ENCODE assay signal across 10 cellular contexts in genomic region chr10:124708246-124708779, GRCh38. TPM values are rescaled to one million over a fixed set of nuclear protein-coding genes. Genes with fewer than 3 reads are reported as not detected.
DNase-seq lines count a peak whose midpoint lies in the region; ATAC-seq and TF ChIP-seq lines count a peak whose summit lies in the region.
"Had no signal": no experiment of that assay in that cellular context is flagged by ENCODE, and none has a peak within 500 bp of the region (broad histone marks: within the 10 kb centered on the region; RNA-seq: fewer than 3 reads in every experiment).

No MANE protein-coding gene starts in this region.

- ATAC-seq in CD4-positive, CD25-positive, alpha-beta regulatory T cell (ENCODE audit: low read depth in 2 of 2) = no peak
- ATAC-seq: activated CD4-positive, CD25-positive, alpha-beta regulatory T cell treated with anti-CD3 and anti-CD28 coated beads, Interleukin-2, amount 50 U/mL, for 24 hours; esophagus mucosa had no signal

- peak overlapping the region; percentile 68 for H3K4me3 ChIP-seq in CD4-positive, CD25-positive, alpha-beta regulatory T cell (ENCODE audit: low read depth, low read length)
- H3K4me3 ChIP-seq in dorsolateral prefrontal cortex = peak overlapping the region in 2 of 59 donors; percentile 10 to 33

- no peaks in the 10 kb centered on the region for H3K9me3 ChIP-seq in CD4-positive, CD25-positive, alpha-beta regulatory T cell (ENCODE audit: control insufficient read depth in 2 of 2, low read length in 2 of 2)

- peak overlapping the region; percentile 90 to 99 (median 97) for H3K27ac Mint-ChIP-seq in CD4-positive, CD25-positive, alpha-beta regulatory T cell
- H3K27ac Mint-ChIP-seq in nephron = peak overlapping the region; percentile 96 to 98 (median 97)

- H3K4me1 ChIP-seq in CD4-positive, CD25-positive, alpha-beta regulatory T cell (ENCODE audit: control insufficient read depth, insufficient read depth, low read length, poor library complexity, severe bottlenecking) = peaks cover 96% of the 10 kb centered on the region

- peaks cover 22% of the 10 kb centered on the region for H3K36me3 ChIP-seq in CD4-positive, CD25-positive, alpha-beta regulatory T cell (ENCODE audit: control insufficient read depth, insufficient read depth, low read length)

- peak overlapping the region; percentile 94 for H3K27ac ChIP-seq in CD4-positive, CD25-positive, alpha-beta regulatory T cell (ENCODE audit: insufficient read depth, low read length, poor library complexity, severe bottlenecking)
- peak overlapping the region; percentile 72 to 100 (median 97) for H3K27ac ChIP-seq in dorsolateral prefrontal cortex

- peak in 1 of 3 donors; percentile 41 for DNase-seq in CD4-positive, CD25-positive, alpha-beta regulatory T cell
- DNase-seq in NCI-H1436 treated with DMSO at 0.1 percent for 48 hours (lab: John Stamatoyannopoulos, UW) (peak; percentile 63), dorsolateral prefrontal cortex (no peak), anterior cingulate cortex (lab: John Stamatoyannopoulos, UW) (no peak), glomerular visceral epithelial cell (ENCODE audit: extremely low spot score) (no peak), EL (no peak), NCI-H2196 (lab: John Stamatoyannopoulos, UW; ENCODE audit: unreplicated experiment) (no peak)

- H3K27me3 Mint-ChIP-seq in CD4-positive, CD25-positive, alpha-beta regulatory T cell = no peaks in the 10 kb centered on the region
- H3K27me3 Mint-ChIP-seq in nephron (ENCODE audit: low read depth) = no peaks in the 10 kb centered on the region

- peaks cover 0 to 2% (median 0%) of the 10 kb centered on the region in 7 donors for H3K9me3 Mint-ChIP-seq in CD4-positive, CD25-positive, alpha-beta regulatory T cell
- no peaks in the 10 kb centered on the region for H3K9me3 Mint-ChIP-seq in nephron

- peaks cover 25 to 98% (median 69%) of the 10 kb centered on the region in 4 donors for H3K4me1 Mint-ChIP-seq in CD4-positive, CD25-positive, alpha-beta regulatory T cell
- peaks cover 87% of the 10 kb centered on the region for H3K4me1 Mint-ChIP-seq in nephron

- peak overlapping the region; percentile 28 to 88 (median 76) for H3K4me3 Mint-ChIP-seq in CD4-positive, CD25-positive, alpha-beta regulatory T cell
- H3K4me3 Mint-ChIP-seq in nephron = peak overlapping the region in 2 of 3 experiments; percentile 25 to 59

- intact Hi-C loops in dorsolateral prefrontal cortex (cut with DNase I) = loop anchor here in 1 of 2 donors (5.0 kb wide), 1 partner anchor 34 kb away; the partner anchor contains the start of gene FAM53B

- peaks cover 27% of the 10 kb centered on the region for H3K36me3 Mint-ChIP-seq in CD4-positive, CD25-positive, alpha-beta regulatory T cell
- peaks cover 23% of the 10 kb centered on the region for H3K36me3 Mint-ChIP-seq in nephron (ENCODE audit: low read depth)

- no peak for TF ChIP-seq CTCF in dorsolateral prefrontal cortex (IDR thresholded peaks at IDR 0.05 in 54 of 56, conservative IDR thresholded peaks at IDR 0.05 in 2 of 56; ENCODE audit: low read depth in 1 of 56, partially characterized antibody in 56 of 56)
- TF ChIP-seq CTCF in nephron (IDR thresholded peaks at IDR 0.05; ENCODE audit: unreplicated experiment in 3 of 3) = no peak

- no peaks in the 10 kb centered on the region for H3K27me3 ChIP-seq in CD4-positive, CD25-positive, alpha-beta regulatory T cell (ENCODE audit: control insufficient read depth, insufficient read depth, low read length)
- H3K27me3 ChIP-seq in dorsolateral prefrontal cortex = no peaks in the 10 kb centered on the region

RNA-seq across cellular contexts. Expression of gene FAM53B, which starts 35.9 kb away (rescaled TPM):
- total RNA-seq in CD4-positive, CD25-positive, alpha-beta regulatory T cell = 116 TPM
- 10 to 100 TPM in 3 of 4 donors, 1 to 10 TPM in 1; 5.8 to 22.2 (median 14.4) TPM for polyA plus RNA-seq in CD4-positive, CD25-positive, alpha-beta regulatory T cell
- total RNA-seq in dorsolateral prefrontal cortex = 100 to 1,000 TPM in 2 of 120 experiments, 10 to 100 TPM in 118; 30.6 to 142 (median 58.2) TPM
